Comparison of ENCODE assay signal across 10 cellular contexts in the genomic region with DNA sequence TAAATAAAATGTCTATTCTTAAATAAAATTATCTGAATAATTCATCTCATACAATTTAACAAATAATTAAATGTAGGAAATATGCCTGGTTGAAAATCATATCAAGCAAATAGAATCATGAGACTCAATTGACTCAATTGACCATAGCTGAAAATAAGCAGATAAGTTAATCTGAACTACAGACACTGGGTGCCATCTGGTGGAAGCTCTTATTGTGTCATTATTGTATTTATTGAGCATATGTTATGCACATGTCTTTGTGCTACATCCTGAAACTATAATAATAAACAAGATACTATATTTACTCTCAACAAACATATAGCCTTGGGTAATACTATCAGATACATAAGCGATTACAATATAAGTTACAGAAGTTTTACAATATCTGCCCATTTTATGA. TPM values are rescaled to one million over a fixed set of nuclear protein-coding genes. Genes with fewer than 3 reads are reported as not detected.
DNase-seq lines count a peak whose midpoint lies in the region; ATAC-seq and TF ChIP-seq lines count a peak whose summit lies in the region.
"Had no signal": no experiment of that assay in that cellular context is flagged by ENCODE, and none has a peak within 500 bp of the region (broad histone marks: within the 10 kb centered on the region; RNA-seq: fewer than 3 reads in every experiment).

No MANE protein-coding gene starts in this region.

- H3K27me3 Mint-ChIP-seq in type B pancreatic cell (no peaks in the 10 kb centered on the region), glutamatergic neuron (ENCODE audit: unreplicated experiment) (no peaks in the 10 kb centered on the region)
- H3K27me3 Mint-ChIP-seq: CD4-positive, CD25-positive, alpha-beta regulatory T cell had no signal

- H3K36me3 Mint-ChIP-seq in type B pancreatic cell (no peaks in the 10 kb centered on the region), glutamatergic neuron (ENCODE audit: unreplicated experiment) (no peaks in the 10 kb centered on the region)
- H3K36me3 Mint-ChIP-seq: CD4-positive, CD25-positive, alpha-beta regulatory T cell had no signal

- H3K4me1 Mint-ChIP-seq in type B pancreatic cell (ENCODE audit: unreplicated experiment), result no peaks in the 10 kb centered on the region
- no peaks in the 10 kb centered on the region for H3K4me1 Mint-ChIP-seq in glutamatergic neuron (ENCODE audit: low read depth, unreplicated experiment)
- H3K4me1 Mint-ChIP-seq: CD4-positive, CD25-positive, alpha-beta regulatory T cell had no signal

- ATAC-seq in HG03439 (IDR thresholded peaks at IDR 0.05; ENCODE audit: unreplicated experiment), result no peak

- DNase-seq in SIG-M5 treated with dmso at 0.1 percent for 504 hours (lab: John Stamatoyannopoulos, UW; ENCODE audit: unreplicated experiment), result peak; percentile 68
- no peak for DNase-seq in SIG-M5 (lab: John Stamatoyannopoulos, UW)
- DNase-seq in NCI-H226, result peak; percentile 3
- DNase-seq in cardiac fibroblast (ENCODE audit: low read depth in 2 of 2), result peak; percentile 16 to 42
- DNase-seq in type B pancreatic cell (ENCODE audit: extremely low spot score, unreplicated experiment), result no peak
- DNase-seq in glutamatergic neuron, result no peak
- DNase-seq in T-helper 9 cell, result no peak
- DNase-seq: activated T-cell treated with anti-CD3 and anti-CD28 coated beads, Interleukin-2, amount 50 U/mL, for 1 hour; CD4-positive, CD25-positive, alpha-beta regulatory T cell had no signal

- H3K9me3 Mint-ChIP-seq in type B pancreatic cell (no peaks in the 10 kb centered on the region), glutamatergic neuron (ENCODE audit: unreplicated experiment) (no peaks in the 10 kb centered on the region)

- H3K27ac Mint-ChIP-seq in type B pancreatic cell (no peak overlapping the region), glutamatergic neuron (ENCODE audit: unreplicated experiment) (no peak overlapping the region)
- H3K27ac Mint-ChIP-seq: CD4-positive, CD25-positive, alpha-beta regulatory T cell had no signal

- no peak overlapping the region for H3K4me3 ChIP-seq in cardiac fibroblast (replicated peaks in 1 of 2; ENCODE audit: low read depth in 2 of 2, low read length in 2 of 2)

- no peak for TF ChIP-seq CTCF in cardiac fibroblast (IDR thresholded peaks at IDR 0.05; ENCODE audit: low read depth, low read length)
- TF ChIP-seq CTCF in type B pancreatic cell (conservative IDR thresholded peaks at IDR 0.05), result peak; percentile 63
- no peak for TF ChIP-seq CTCF in glutamatergic neuron (IDR thresholded peaks at IDR 0.05; ENCODE audit: partially characterized antibody, unreplicated experiment)

- H3K4me3 Mint-ChIP-seq in type B pancreatic cell, result no peak overlapping the region
- H3K4me3 Mint-ChIP-seq in glutamatergic neuron (ENCODE audit: unreplicated experiment), result no peak overlapping the region
- H3K4me3 Mint-ChIP-seq: CD4-positive, CD25-positive, alpha-beta regulatory T cell had no signal

RNA-seq across cellular contexts. Expression of a gene that starts 41.0 kb away (rescaled TPM):
- total RNA-seq in type B pancreatic cell (ENCODE audit: low replicate concordance), result 6.6 and 8.1 TPM in 2 replicates
- total RNA-seq in glutamatergic neuron (ENCODE audit: unreplicated experiment), result not detected
- total RNA-seq: CD4-positive, CD25-positive, alpha-beta regulatory T cell had no signal

Comparison
In these comparisons a context has a peak if more than half of its experiments do, and no peak if none do; other contexts are left out.
1. DNase-seq: peak in SIG-M5 treated with dmso at 0.1 percent for 504 hours (single experiment), NCI-H226 (single experiment) and cardiac fibroblast (2 of 2); none in SIG-M5 (single experiment), type B pancreatic cell (single experiment), glutamatergic neuron (single experiment) and T-helper 9 cell (single experiment).